ENCODE assay signal across 8 cellular contexts in genomic region chr17:73710095-73710592, GRCh38.
DNase-seq lines count a peak whose midpoint lies in the region; ATAC-seq and TF ChIP-seq lines count a peak whose summit lies in the region.

No MANE protein-coding gene starts in this region.

- H3K36me3 ChIP-seq in SJSA1, result no peaks in the 10 kb centered on the region
- no peaks in the 10 kb centered on the region for H3K36me3 ChIP-seq in heart left ventricle
- no peaks in the 10 kb centered on the region for H3K36me3 ChIP-seq in gastrocnemius medialis

- no peak overlapping the region for H3K27ac Mint-ChIP-seq in activated naive CD4-positive, alpha-beta T cell treated with anti-CD3 and anti-CD28 coated beads, Interleukin-2, amount 50 U/mL, for 72 hours

- peaks cover 32% of the 10 kb centered on the region for H3K27me3 ChIP-seq in SJSA1 (replicated peaks)
- peaks cover 0 to 23% (median 3%) of the 10 kb centered on the region in 9 donors for H3K27me3 ChIP-seq in heart left ventricle
- peaks cover 0 to 21% (median 0%) of the 10 kb centered on the region in 3 donors for H3K27me3 ChIP-seq in gastrocnemius medialis

- H3K4me3 ChIP-seq in SJSA1, result no peak overlapping the region
- H3K4me3 ChIP-seq in heart left ventricle, result no peak overlapping the region
- H3K4me3 ChIP-seq in gastrocnemius medialis, result no peak overlapping the region

- H3K4me1 ChIP-seq in SJSA1 (replicated peaks), result no peaks in the 10 kb centered on the region
- H3K4me1 ChIP-seq in heart left ventricle, result peaks cover 0 to 11% (median 3%) of the 10 kb centered on the region in 12 donors
- no peaks in the 10 kb centered on the region for H3K4me1 ChIP-seq in gastrocnemius medialis

- no peaks in the 10 kb centered on the region for H3K9me3 Mint-ChIP-seq in activated naive CD4-positive, alpha-beta T cell treated with anti-CD3 and anti-CD28 coated beads, Interleukin-2, amount 50 U/mL, for 72 hours

- H3K27ac ChIP-seq in SJSA1, result no peak overlapping the region
- H3K27ac ChIP-seq in heart left ventricle, result no peak overlapping the region
- no peak overlapping the region for H3K27ac ChIP-seq in gastrocnemius medialis

- DNase-seq in COR-L47 (lab: John Stamatoyannopoulos, UW), result peak; percentile 13
- peak in 49 of 76 experiments; percentile 2 to 65 (median 20) for DNase-seq in HUDEP-2 (lab: John Stamatoyannopoulos, UW; ENCODE audit: unreplicated experiment in 76 of 76)
- peak; percentile 45 to 62 for DNase-seq in SJSA1 (ENCODE audit: low read depth in 1 of 2, low spot score in 2 of 2)
- DNase-seq in activated naive CD4-positive, alpha-beta T cell treated with anti-CD3 and anti-CD28 coated beads, Interleukin-2, amount 50 U/mL, for 72 hours (ENCODE audit: low spot score in 2 of 2), result peak in 1 of 2 donors; percentile 78
- DNase-seq in heart left ventricle, result peak; percentile 63 to 80 (median 77)
- peak in 1 of 2 donors; percentile 14 for DNase-seq in gastrocnemius medialis
- no peak for DNase-seq in DMS114 treated with DMSO at 0.1 percent for 48 hours (lab: John Stamatoyannopoulos, UW; ENCODE audit: unreplicated experiment)

- TF ChIP-seq CTCF in heart left ventricle (IDR thresholded peaks at IDR 0.05) (peak; percentile 65 to 87 (median 78)), gastrocnemius medialis (IDR thresholded peaks at IDR 0.05 in 4 of 5, conservative IDR thresholded peaks at IDR 0.05 in 1 of 5) (peak; percentile 23 to 71 (median 59))

- WGBS in heart left ventricle, 4 donors, result 10 to 15% (median 11%) methylated on average over 14 to 15 of the region's 15 CpGs

- no peaks in the 10 kb centered on the region for H3K36me3 Mint-ChIP-seq in activated naive CD4-positive, alpha-beta T cell treated with anti-CD3 and anti-CD28 coated beads, Interleukin-2, amount 50 U/mL, for 72 hours

- H3K9me3 ChIP-seq in SJSA1 (replicated peaks) (no peaks in the 10 kb centered on the region; the same call in 1 of the 2 replicates), heart left ventricle (peaks cover 0 to 7% (median 0%) of the 10 kb centered on the region in 12 donors), gastrocnemius medialis (no peaks in the 10 kb centered on the region)

- ATAC-seq in activated naive CD4-positive, alpha-beta T cell treated with anti-CD3 and anti-CD28 coated beads, Interleukin-2, amount 50 U/mL, for 72 hours, result peak; percentile 69 to 72
- ATAC-seq in heart left ventricle (peak; percentile 87 to 97 (median 96)), gastrocnemius medialis (no peak), GM19397 (IDR thresholded peaks at IDR 0.05; ENCODE audit: unreplicated experiment) (no peak)

- intact Hi-C loops in heart left ventricle (cut with DNase I), result loop anchor here in 9 of 10 donors (1.0 to 10.0 kb wide), 7 partner anchors 58 to 281 kb away; partner anchors contain the start of gene SDK2 (in 1 of the 9)
- intact Hi-C loops in gastrocnemius medialis (cut with DNase I; ENCODE audit: low total_unique reads), result loop anchor here (1.0 kb wide), 1 partner anchor 281 kb away; no protein-coding TSS in a partner anchor

- no peak for TF ChIP-seq POLR2A in heart left ventricle (IDR thresholded peaks at IDR 0.05)
- no peak for TF ChIP-seq POLR2A in gastrocnemius medialis (IDR thresholded peaks at IDR 0.05)

- in situ Hi-C loops in gastrocnemius medialis (cut with MboI; ENCODE audit: low sequenced_read_pairs in 4 of 4), result loop anchor here in 1 of 4 donors (10.0 kb wide), 1 partner anchor 275 kb away; no protein-coding TSS in a partner anchor

Comparison
In these comparisons a context has a peak if more than half of its experiments do, and no peak if none do; other contexts are left out.
1. ATAC-seq: peak in activated naive CD4-positive, alpha-beta T cell treated with anti-CD3 and anti-CD28 coated beads, Interleukin-2, amount 50 U/mL, for 72 hours (2 of 2) and heart left ventricle (4 of 4); none in gastrocnemius medialis (0 of 2) and GM19397 (single experiment).